Comparison of ENCODE assay signal across 11 cellular contexts in genomic region chr22:19890502-19891349, GRCh38. TPM values are rescaled to one million over a fixed set of nuclear protein-coding genes. Genes with fewer than 3 reads are reported as not detected.
DNase-seq lines count a peak whose midpoint lies in the region; ATAC-seq and TF ChIP-seq lines count a peak whose summit lies in the region.
"Had no signal": no experiment of that assay in that cellular context is flagged by ENCODE, and none has a peak within 500 bp of the region (broad histone marks: within the 10 kb centered on the region; RNA-seq: fewer than 3 reads in every experiment).

No MANE protein-coding gene starts in this region.

- peaks cover 31% of the 10 kb centered on the region for H3K9me1 ChIP-seq in IMR-90 (ENCODE audit: insufficient read depth, low read length)

- H3K9me3 Mint-ChIP-seq in activated naive CD8-positive, alpha-beta T cell treated with anti-CD3 and anti-CD28 coated beads for 36 hours, result no peaks in the 10 kb centered on the region
- no peaks in the 10 kb centered on the region for H3K9me3 Mint-ChIP-seq in neural progenitor cell

- H3K79me1 ChIP-seq in IMR-90 (ENCODE audit: low read depth in 1 of 2, low read length in 2 of 2), result peaks cover 0 to 44% of the 10 kb centered on the region in 2 experiments; a peak in 3 of 4 replicates

- peak overlapping the region; percentile 97 for H3K27ac Mint-ChIP-seq in activated naive CD8-positive, alpha-beta T cell treated with anti-CD3 and anti-CD28 coated beads for 36 hours
- H3K27ac Mint-ChIP-seq in neural progenitor cell, result peak overlapping the region; percentile 25

- H3K36me3 ChIP-seq in IMR-90 (ENCODE audit: control insufficient read depth, insufficient read depth, low read length) (peaks cover 12% of the 10 kb centered on the region), neural progenitor cell (no peaks in the 10 kb centered on the region), suprapubic skin (peaks cover 17% of the 10 kb centered on the region)
- H3K36me3 ChIP-seq: MG63 had no signal

- ATAC-seq in IMR-90 (ENCODE audit: low read depth), result no peak
- ATAC-seq: gastroesophageal sphincter had no signal

- H2BK120ac ChIP-seq in IMR-90 (ENCODE audit: low read depth, low read length), result peak overlapping the region; percentile 97

- peak overlapping the region; percentile 88 for H2BK15ac ChIP-seq in IMR-90 (ENCODE audit: low read depth, low read length)

- peak overlapping the region; percentile 21; the same call in 1 of the 2 replicates for H3K9ac ChIP-seq in IMR-90 (ENCODE audit: low read depth, low read length)
- no peak overlapping the region for H3K9ac ChIP-seq in neural progenitor cell

- DNase-seq in NCI-H2081 (lab: John Stamatoyannopoulos, UW), result peak; percentile 34 to 74
- DNase-seq in NCI-H2081 treated with DMSO at 0.1 percent for 48 hours (lab: John Stamatoyannopoulos, UW), result no peak
- no peak for DNase-seq in IMR-90
- no peak for DNase-seq in activated naive CD8-positive, alpha-beta T cell treated with anti-CD3 and anti-CD28 coated beads for 36 hours
- DNase-seq in neural progenitor cell (ENCODE audit: low spot score), result no peak
- DNase-seq in suprapubic skin (ENCODE audit: low spot score in 2 of 2), result no peak
- no peak for DNase-seq in HuH-7.5 (ENCODE audit: low spot score)
- DNase-seq in NCI-H524 (lab: John Stamatoyannopoulos, UW), result no peak

- no peaks in the 10 kb centered on the region; the same call in 1 of the 2 replicates for H4K20me1 ChIP-seq in IMR-90 (ENCODE audit: insufficient read depth, low read length)
- peaks cover 13% of the 10 kb centered on the region for H4K20me1 ChIP-seq in neural progenitor cell (ENCODE audit: low read depth)

- POLR2A ChIA-PET in IMR-90 (lab: Charles Lee; ENCODE audit: unreplicated experiment), result no interaction called here

- TF ChIP-seq EP300 in suprapubic skin (IDR thresholded peaks at IDR 0.05), result no peak

- H3K18ac ChIP-seq in IMR-90 (ENCODE audit: low read depth, low read length), result peak overlapping the region; percentile 63; the same call in 1 of the 2 replicates

- peak overlapping the region; percentile 73 to 93 for H4K8ac ChIP-seq in IMR-90 (ENCODE audit: low read depth in 2 of 2, low read length in 2 of 2)

- H3K4me1 Mint-ChIP-seq in activated naive CD8-positive, alpha-beta T cell treated with anti-CD3 and anti-CD28 coated beads for 36 hours, result peaks cover 74% of the 10 kb centered on the region
- peaks cover 38% of the 10 kb centered on the region for H3K4me1 Mint-ChIP-seq in neural progenitor cell

- no peak for TF ChIP-seq RAD21 in IMR-90 (IDR thresholded peaks at IDR 0.05; ENCODE audit: low read length)

- TF ChIP-seq POLR2A in IMR-90 (IDR thresholded peaks at IDR 0.05; ENCODE audit: low read depth, low read length), result no peak
- no peak for TF ChIP-seq POLR2A in suprapubic skin (IDR thresholded peaks at IDR 0.05)

- no peaks in the 10 kb centered on the region for H3K27me3 ChIP-seq in IMR-90 (ENCODE audit: control insufficient read depth, insufficient read depth, low read length)
- peaks cover 50% of the 10 kb centered on the region for H3K27me3 ChIP-seq in neural progenitor cell
- no peaks in the 10 kb centered on the region for H3K27me3 ChIP-seq in suprapubic skin
- H3K27me3 ChIP-seq: gastroesophageal sphincter, MG63, tibial nerve had no signal

- H2AFZ ChIP-seq in IMR-90 (replicated peaks; ENCODE audit: low read length, poor library complexity), result peak overlapping the region; percentile 59
- H2AFZ ChIP-seq in neural progenitor cell (replicated peaks), result no peak overlapping the region

- H3K4me3 ChIP-seq in IMR-90 (ENCODE audit: insufficient read depth, low read depth, low read length) (no peak overlapping the region), neural progenitor cell (no peak overlapping the region), suprapubic skin (no peak overlapping the region)
- H3K4me3 ChIP-seq: gastroesophageal sphincter, MG63 had no signal

- in situ Hi-C loops in IMR-90 (cut with MboI; ENCODE audit: low sequenced_read_pairs), result no loop called here

- peak overlapping the region; percentile 65 for H3K27ac ChIP-seq in IMR-90 (ENCODE audit: insufficient read depth, low read length)
- no peak overlapping the region for H3K27ac ChIP-seq in neural progenitor cell
- no peak overlapping the region for H3K27ac ChIP-seq in suprapubic skin
- H3K27ac ChIP-seq: gastroesophageal sphincter had no signal

- peak overlapping the region; percentile 97 for H2BK5ac ChIP-seq in IMR-90 (ENCODE audit: low read depth, low read length, poor library complexity, severe bottlenecking)

- peak overlapping the region; percentile 95 for H2AK9ac ChIP-seq in IMR-90 (replicated peaks; ENCODE audit: low read depth, low read length, poor library complexity)

- no peaks in the 10 kb centered on the region for H3K27me3 Mint-ChIP-seq in activated naive CD8-positive, alpha-beta T cell treated with anti-CD3 and anti-CD28 coated beads for 36 hours
- H3K27me3 Mint-ChIP-seq in neural progenitor cell (ENCODE audit: insufficient read depth, low read depth), result peaks cover 9% of the 10 kb centered on the region

- peak overlapping the region; percentile 96 for H2AK5ac ChIP-seq in IMR-90 (ENCODE audit: low read depth, low read length)

- H3K4me3 Mint-ChIP-seq in activated naive CD8-positive, alpha-beta T cell treated with anti-CD3 and anti-CD28 coated beads for 36 hours, result peak overlapping the region; percentile 76
- no peak overlapping the region for H3K4me3 Mint-ChIP-seq in neural progenitor cell

- H3K4me2 ChIP-seq in IMR-90 (ENCODE audit: low read depth, low read length), result no peak overlapping the region
- peak overlapping the region; percentile 40 for H3K4me2 ChIP-seq in neural progenitor cell

- dilution Hi-C loops in IMR-90 (cut with HindIII; ENCODE audit: low sequenced_read_pairs, unreplicated experiment), result no loop called here

- peaks cover 42% of the 10 kb centered on the region for H3K4me1 ChIP-seq in IMR-90 (ENCODE audit: control insufficient read depth, insufficient read depth, low read length)
- peaks cover 30% of the 10 kb centered on the region for H3K4me1 ChIP-seq in neural progenitor cell
- peaks cover 58% of the 10 kb centered on the region for H3K4me1 ChIP-seq in suprapubic skin

- peaks cover 9% of the 10 kb centered on the region for H3K36me3 Mint-ChIP-seq in activated naive CD8-positive, alpha-beta T cell treated with anti-CD3 and anti-CD28 coated beads for 36 hours
- no peaks in the 10 kb centered on the region for H3K36me3 Mint-ChIP-seq in neural progenitor cell

- H4K91ac ChIP-seq in IMR-90 (ENCODE audit: insufficient read depth, low read depth, low read length), result peak overlapping the region; percentile 96

- TF ChIP-seq CTCF in IMR-90 (conservative IDR thresholded peaks at IDR 0.05; ENCODE audit: low read depth, low read length), result no peak
- no peak for TF ChIP-seq CTCF in neural progenitor cell (IDR thresholded peaks at IDR 0.05)
- no peak for TF ChIP-seq CTCF in suprapubic skin (IDR thresholded peaks at IDR 0.05)

- H3K9me3 ChIP-seq in IMR-90 (ENCODE audit: control insufficient read depth, insufficient read depth, low read length), result no peaks in the 10 kb centered on the region
- H3K9me3 ChIP-seq in neural progenitor cell (ENCODE audit: low read depth), result no peaks in the 10 kb centered on the region
- H3K9me3 ChIP-seq in suprapubic skin, result no peaks in the 10 kb centered on the region
- H3K9me3 ChIP-seq: gastroesophageal sphincter, MG63, tibial nerve had no signal

- CTCF ChIA-PET in IMR-90 (lab: Yijun Ruan, JAX), result no interaction called here

- H3K23ac ChIP-seq in IMR-90 (ENCODE audit: low read depth, low read length), result peak overlapping the region; percentile 55; the same call in 1 of the 2 replicates

- peak overlapping the region; percentile 78 for H4K5ac ChIP-seq in IMR-90 (ENCODE audit: low read depth, low read length)

- WGBS in IMR-90 (ENCODE audit: extremely low coverage in 2 of 2, insufficient read length in 1 of 2), 2 experiments, result 89% methylated on average over 9 of the region's 20 CpGs; no CpG with 5 or more reads in 1 of the 2 experiments
- 72% methylated on average over 14 of the region's 20 CpGs for WGBS in suprapubic skin

- H2BK20ac ChIP-seq in IMR-90 (ENCODE audit: low read depth, low read length), result peak overlapping the region; percentile 92

- H3K56ac ChIP-seq in IMR-90 (ENCODE audit: extremely low read depth, insufficient read depth, low read length), result peak overlapping the region; percentile 35; the same call in 1 of the 2 replicates

- no peaks in the 10 kb centered on the region for H3K79me2 ChIP-seq in neural progenitor cell (ENCODE audit: low read depth)

- intact Hi-C loops in IMR-90 (cut with micrococcal nuclease), result loop anchor here (5.0 kb wide), 1 partner anchor 52 kb away; the partner anchor contains the start of genes COMT and TXNRD2

- peak overlapping the region; percentile 79 for H3K14ac ChIP-seq in IMR-90 (replicated peaks; ENCODE audit: low read depth, low read length)

- H3F3A ChIP-seq in neural progenitor cell (ENCODE audit: low read depth), result peaks cover 24% of the 10 kb centered on the region

- no TSS peak for BruUV-seq in IMR-90 (replicated peaks; lab: Mats Ljungman, UMichigan)

- peak overlapping the region; percentile 97 for H3K4ac ChIP-seq in IMR-90 (ENCODE audit: low read depth, low read length)

RNA-seq across cellular contexts. Expression of gene GNB1L, which starts 36.1 kb away (rescaled TPM):
- total RNA-seq in IMR-90 (2012; rRNA removed) (1.7 and 2.5 TPM in 2 replicates), neural progenitor cell (ENCODE audit: low replicate concordance) (3.0 and 11.6 TPM in 2 replicates), suprapubic skin (10 to 100 TPM in 3 of 4 donors, 1 to 10 TPM in 1; 6.3 to 14.6 (median 10.9) TPM)
- 4.4 and 5.5 TPM in 2 replicates for polyA plus RNA-seq in IMR-90 (2012; rRNA removed)
- 5.3 and 8.3 TPM in 2 replicates for polyA plus RNA-seq in IMR-90 (2012; cell fraction: cytosol; rRNA removed)
- polyA plus RNA-seq in IMR-90 (2012; cell fraction: nucleus; rRNA removed; ENCODE audit: low replicate concordance), result 3.5 and 12.3 TPM in 2 replicates
- total RNA-seq in activated naive CD8-positive, alpha-beta T cell treated with anti-CD3 and anti-CD28 coated beads for 36 hours, result 10 to 100 TPM; 14.5 TPM

RNA-seq across cellular contexts. Expression of gene RTL10, which starts 36.1 kb away (rescaled TPM):
- total RNA-seq in IMR-90 (2012; rRNA removed) (8.6 TPM in 2 replicates), neural progenitor cell (ENCODE audit: low replicate concordance) (7.3 and 16.3 TPM in 2 replicates), suprapubic skin (10 to 100 TPM; 21.8 to 46.2 (median 32.4) TPM)
- 12.1 and 14.0 TPM in 2 replicates for polyA plus RNA-seq in IMR-90 (2012; rRNA removed)
- 8.4 and 9.2 TPM in 2 replicates for polyA plus RNA-seq in IMR-90 (2012; cell fraction: cytosol; rRNA removed)
- 24.4 and 41.2 TPM in 2 replicates for polyA plus RNA-seq in IMR-90 (2012; cell fraction: nucleus; rRNA removed; ENCODE audit: low replicate concordance)
- total RNA-seq in activated naive CD8-positive, alpha-beta T cell treated with anti-CD3 and anti-CD28 coated beads for 36 hours, result 10 to 100 TPM; 18.7 to 23.1 TPM

RNA-seq across cellular contexts. Expression of gene COMT, which starts 50.8 kb away (rescaled TPM):
- total RNA-seq in IMR-90 (2012; rRNA removed), result 175 and 202 TPM in 2 replicates
- polyA plus RNA-seq in IMR-90 (2012; rRNA removed), result 296 and 347 TPM in 2 replicates
- polyA plus RNA-seq in IMR-90 (2012; cell fraction: cytosol; rRNA removed), result 473 and 691 TPM in 2 replicates
- polyA plus RNA-seq in IMR-90 (2012; cell fraction: nucleus; rRNA removed; ENCODE audit: low replicate concordance), result 159 and 329 TPM in 2 replicates
- 10 to 100 TPM; 76.1 to 79.6 TPM for total RNA-seq in activated naive CD8-positive, alpha-beta T cell treated with anti-CD3 and anti-CD28 coated beads for 36 hours
- total RNA-seq in neural progenitor cell (ENCODE audit: low replicate concordance), result 1.1 and 1.3 TPM in 2 replicates
- total RNA-seq in suprapubic skin, result 100 to 1,000 TPM; 206 to 293 (median 246) TPM

RNA-seq across cellular contexts. Expression of gene TXNRD2, which starts 50.9 kb away (rescaled TPM):
- total RNA-seq in IMR-90 (2012; rRNA removed) (14.7 and 15.6 TPM in 2 replicates), neural progenitor cell (ENCODE audit: low replicate concordance) (0.19 and 3.1 TPM in 2 replicates), suprapubic skin (10 to 100 TPM in 2 of 4 donors, 1 to 10 TPM in 2; 8.4 to 33.2 (median 15.7) TPM)
- 25.7 and 28.4 TPM in 2 replicates for polyA plus RNA-seq in IMR-90 (2012; rRNA removed)
- polyA plus RNA-seq in IMR-90 (2012; cell fraction: cytosol; rRNA removed), result 29.7 and 38.9 TPM in 2 replicates
- 47.3 and 92.8 TPM in 2 replicates for polyA plus RNA-seq in IMR-90 (2012; cell fraction: nucleus; rRNA removed; ENCODE audit: low replicate concordance)
- 10 to 100 TPM; 20.3 to 20.9 TPM for total RNA-seq in activated naive CD8-positive, alpha-beta T cell treated with anti-CD3 and anti-CD28 coated beads for 36 hours

Comparison
In these comparisons a context has a peak if more than half of its experiments do, and no peak if none do; other contexts are left out.
1. DNase-seq: peak in NCI-H2081 (2 of 2); none in NCI-H2081 treated with DMSO at 0.1 percent for 48 hours (single experiment), IMR-90 (single experiment), activated naive CD8-positive, alpha-beta T cell treated with anti-CD3 and anti-CD28 coated beads for 36 hours (single experiment), neural progenitor cell (single experiment), suprapubic skin (0 of 2), HuH-7.5 (single experiment) and NCI-H524 (0 of 2).
2. RNA of gene COMT, which starts 50.8 kb away (total RNA-seq): 206 to 293 TPM in suprapubic skin, 175 to 202 TPM in IMR-90 and 76.1 to 79.6 TPM in activated naive CD8-positive, alpha-beta T cell treated with anti-CD3 and anti-CD28 coated beads for 36 hours; 1.1 to 1.3 TPM in neural progenitor cell; every median in the first group is over 10 times any median in the second.